ENCODE assay signal across 8 cellular contexts in the genomic region with DNA sequence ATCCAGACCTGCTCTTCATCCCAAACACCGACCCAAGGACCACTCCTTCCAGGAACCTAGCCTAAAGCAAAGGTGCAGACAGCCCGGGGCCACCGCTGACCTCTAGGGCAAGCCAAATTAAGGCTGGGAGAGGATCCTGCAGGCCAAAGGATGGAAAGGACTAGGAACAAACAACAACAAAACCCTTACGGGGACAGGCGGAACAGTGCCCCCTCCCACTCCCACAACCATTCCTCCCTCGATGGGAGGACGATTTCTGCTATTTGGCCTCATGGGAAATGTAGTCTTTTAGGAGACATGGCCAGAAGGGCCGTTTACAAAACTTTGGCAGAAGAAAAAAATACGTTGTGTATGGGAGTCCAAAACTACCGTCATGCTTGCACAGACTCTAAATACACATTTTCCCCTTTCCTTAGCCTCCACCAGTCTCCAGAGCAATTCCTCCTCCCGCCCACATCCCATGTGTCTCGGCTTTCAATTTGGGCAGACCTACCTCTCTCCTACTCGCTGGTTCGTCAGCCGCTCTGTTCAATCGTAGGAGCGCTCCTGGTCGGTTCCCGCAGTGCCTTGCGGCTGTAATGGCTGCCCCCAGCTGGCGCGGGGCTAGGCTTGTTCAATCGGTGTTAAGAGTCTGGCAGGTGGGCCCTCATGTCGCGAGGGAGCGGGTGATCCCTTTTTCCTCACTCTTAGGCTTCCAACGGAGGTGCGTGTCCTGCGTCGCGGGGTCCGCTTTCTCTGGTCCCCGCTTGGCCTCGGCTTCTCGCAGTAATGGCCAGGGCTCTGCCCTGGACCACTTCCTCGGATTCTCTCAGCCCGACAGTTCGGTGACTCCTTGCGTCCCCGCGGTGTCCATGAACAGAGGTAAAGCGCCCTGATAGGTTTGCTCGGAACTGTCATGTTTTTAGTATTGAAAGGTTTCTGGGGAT. TPM values are rescaled to one million over a fixed set of nuclear protein-coding genes. Genes with fewer than 3 reads are reported as not detected.
DNase-seq lines count a peak whose midpoint lies in the region; ATAC-seq and TF ChIP-seq lines count a peak whose summit lies in the region.

ERAL1 (plus strand) TSS at position 560 of the 926 bp plus-strand sequence; CDS start at position 579, 19 bp downstream.

- ATAC-seq in HG03439 (IDR thresholded peaks at IDR 0.05; ENCODE audit: unreplicated experiment) (peak; percentile 88), left colon (peak; percentile 99)

- peak within 1 kb of the TSS; percentile 44 to 61 for H3K27ac ChIP-seq in coronary artery

- peaks cover 20% of the 10 kb centered on the region for H3K4me1 Mint-ChIP-seq in activated CD4-positive, alpha-beta T cell treated with anti-CD3 and anti-CD28 coated beads, Interleukin-2, amount 10 ng/mL, durations not matched to agents 7 days and 5 days

- peaks cover 9% of the 10 kb centered on the region for H3K36me3 Mint-ChIP-seq in activated CD4-positive, alpha-beta T cell treated with anti-CD3 and anti-CD28 coated beads, Interleukin-2, amount 10 ng/mL, durations not matched to agents 7 days and 5 days (ENCODE audit: low read depth)

- H3K4me3 ChIP-seq in coronary artery: peak within 1 kb of the TSS; percentile 71

- CTCF ChIA-PET in activated CD4-positive, alpha-beta T cell treated with anti-CD3 and anti-CD28 coated beads, Interleukin-2, amount 10 ng/mL, durations not matched to agents 7 days and 5 days (lab: Charles Lee): interaction anchor here (0.6 to 1.0 kb wide), 2 partner anchors 46 to 196 kb away, joined by 3 to 4 read pairs; no protein-coding TSS in a partner anchor

- no peak for TF ChIP-seq CTCF in coronary artery (IDR thresholded peaks at IDR 0.05)

- H3K27ac Mint-ChIP-seq in activated CD4-positive, alpha-beta T cell treated with anti-CD3 and anti-CD28 coated beads, Interleukin-2, amount 10 ng/mL, durations not matched to agents 7 days and 5 days: peak within 1 kb of the TSS; percentile 82

- no peaks in the 10 kb centered on the region for H3K9me3 Mint-ChIP-seq in activated CD4-positive, alpha-beta T cell treated with anti-CD3 and anti-CD28 coated beads, Interleukin-2, amount 10 ng/mL, durations not matched to agents 7 days and 5 days

- DNase-seq in AML-193 (lab: John Stamatoyannopoulos, UW): peak; percentile 85 to 94
- DNase-seq in NCI-H526 (lab: John Stamatoyannopoulos, UW): peak; percentile 90 to 95
- DNase-seq in activated CD4-positive, alpha-beta T cell treated with anti-CD3 and anti-CD28 coated beads, Interleukin-2, amount 10 ng/mL, durations not matched to agents 7 days and 5 days: peak; percentile 90
- peak; percentile 87 for DNase-seq in coronary artery (ENCODE audit: low spot score)
- peak; percentile 86 to 87 for DNase-seq in left colon
- peak; percentile 86 for DNase-seq in stimulated activated CD4-positive, alpha-beta T cell treated with anti-CD3 and anti-CD28 coated beads, Interleukin-1b, Interleukin-23, amount 100 ng/mL, for 48 hours

- no peaks in the 10 kb centered on the region for H3K27me3 Mint-ChIP-seq in activated CD4-positive, alpha-beta T cell treated with anti-CD3 and anti-CD28 coated beads, Interleukin-2, amount 10 ng/mL, durations not matched to agents 7 days and 5 days

- H3K4me3 Mint-ChIP-seq in activated CD4-positive, alpha-beta T cell treated with anti-CD3 and anti-CD28 coated beads, Interleukin-2, amount 10 ng/mL, durations not matched to agents 7 days and 5 days: peak within 1 kb of the TSS; percentile 80

- intact Hi-C loops in left colon (cut with DNase I, micrococcal nuclease): no loop called here

- POLR2A ChIA-PET in activated CD4-positive, alpha-beta T cell treated with anti-CD3 and anti-CD28 coated beads, Interleukin-2, amount 10 ng/mL, durations not matched to agents 7 days and 5 days (lab: Charles Lee): interaction anchor here (0.6 kb wide), 1 partner anchor 16 kb away, joined by 4 read pairs; no protein-coding TSS in a partner anchor

- peak; percentile 89 for TF ChIP-seq POLR2A in GM19193 (IDR thresholded peaks at IDR 0.05; ENCODE audit: extremely low read depth, insufficient read depth, insufficient read length)

RNA-seq across cellular contexts. Expression of gene ERAL1, which starts in this region (rescaled TPM):
- total RNA-seq in activated CD4-positive, alpha-beta T cell treated with anti-CD3 and anti-CD28 coated beads, Interleukin-2, amount 10 ng/mL, durations not matched to agents 7 days and 5 days: 10 to 100 TPM; 40.8 to 42.9 TPM
- total RNA-seq in left colon: 10 to 100 TPM; 30.8 to 33.9 TPM

Comparison
In these comparisons a context has a peak if more than half of its experiments do, and no peak if none do; other contexts are left out.
1. Peak in every context shown above with its lines: DNase-seq, ATAC-seq, H3K4me3 ChIP-seq and H3K27ac ChIP-seq.